22 cellular contexts compared by ENCODE assay signal in genomic region chr18:12397793-12398192, GRCh38.
"Had no signal": no experiment of that assay in that cellular context is flagged by ENCODE, and none has a peak within 500 bp of the region (broad histone marks: within the 10 kb centered on the region; RNA-seq: fewer than 3 reads in every experiment).

No MANE protein-coding gene starts in this region.

- H3K36me3 Mint-ChIP-seq: activated naive CD4-positive, alpha-beta T cell treated with anti-CD3 and anti-CD28 coated beads, Interleukin-2, amount 50 U/mL, for 24 hours; WTC11 had no signal

- H3K9me3 Mint-ChIP-seq: activated naive CD4-positive, alpha-beta T cell treated with anti-CD3 and anti-CD28 coated beads, Interleukin-2, amount 50 U/mL, for 24 hours; central memory CD8-positive, alpha-beta T cell; T-helper 1 cell treated with Interleukin-12 subunit alpha and Interleukin-12 subunit beta and Interleukin-4 antibody, amounts not matched to agents 30 μg/mL and 1 μg/mL, for 36 hours; WTC11 had no signal

- DNase-seq: activated CD4-positive, alpha-beta T cell treated with anti-CD3 and anti-CD28 coated beads for 48 hours; activated CD4-positive, alpha-beta T cell treated with anti-CD3 and anti-CD28 coated beads, Interleukin-2, amount 50 U/mL, for 4 hours; activated CD4-positive, CD25-positive, alpha-beta regulatory T cell treated with anti-CD3 and anti-CD28 coated beads, Interleukin-2, amount 50 U/mL, for 72 hours; activated CD8-positive, alpha-beta memory T cell treated with anti-CD3 and anti-CD28 coated beads, Interleukin-2, amount 50 U/mL, for 48 hours; activated CD8-positive, alpha-beta T cell treated with anti-CD3 and anti-CD28 coated beads, Interleukin-2, amount 10 ng/mL, durations not matched to agents 7 days and 5 days; activated effector memory CD4-positive, alpha-beta T cell treated with Interleukin-2 at 50 U/mL for 16 hours; activated naive CD4-positive, alpha-beta T cell; activated T-cell treated with anti-CD3 and anti-CD28 coated beads, Interleukin-2, amount 50 U/mL, for 1 hour; MM.1S; NCI-H1105; NCI-H1436; NCI-H1694 treated with DMSO at 0.1 percent for 48 hours; NCI-H2029 treated with DMSO at 0.1 percent for 48 hours; NCI-H446; NCI-H524; Peyer's patch; SHP77 had no signal

- ATAC-seq: activated CD8-positive, alpha-beta T cell treated with anti-CD3 and anti-CD28 coated beads, Interleukin-2, amount 10 ng/mL, durations not matched to agents 7 days and 5 days; SK-N-SH treated with all-trans-retinoic acid at 6 μM for 48 hours; WTC11 had no signal

- H3K27ac Mint-ChIP-seq: activated CD8-positive, alpha-beta T cell treated with anti-CD3 and anti-CD28 coated beads, Interleukin-2, amount 10 ng/mL, durations not matched to agents 7 days and 5 days; T-helper 1 cell treated with Interleukin-12 subunit alpha and Interleukin-12 subunit beta and Interleukin-4 antibody, amounts not matched to agents 30 μg/mL and 1 μg/mL, for 36 hours; WTC11 had no signal

- H3K4me3 Mint-ChIP-seq: activated CD8-positive, alpha-beta T cell treated with anti-CD3 and anti-CD28 coated beads, Interleukin-2, amount 10 ng/mL, durations not matched to agents 7 days and 5 days; activated naive CD4-positive, alpha-beta T cell treated with anti-CD3 and anti-CD28 coated beads, Interleukin-2, amount 50 U/mL, for 24 hours; central memory CD8-positive, alpha-beta T cell; T-helper 1 cell treated with Interleukin-12 subunit alpha and Interleukin-12 subunit beta and Interleukin-4 antibody, amounts not matched to agents 30 μg/mL and 1 μg/mL, for 36 hours; WTC11 had no signal

- H3K4me1 Mint-ChIP-seq: activated naive CD4-positive, alpha-beta T cell treated with anti-CD3 and anti-CD28 coated beads, Interleukin-2, amount 50 U/mL, for 24 hours; central memory CD8-positive, alpha-beta T cell had no signal
